14 cellular contexts compared by ENCODE assay signal in the genomic region with DNA sequence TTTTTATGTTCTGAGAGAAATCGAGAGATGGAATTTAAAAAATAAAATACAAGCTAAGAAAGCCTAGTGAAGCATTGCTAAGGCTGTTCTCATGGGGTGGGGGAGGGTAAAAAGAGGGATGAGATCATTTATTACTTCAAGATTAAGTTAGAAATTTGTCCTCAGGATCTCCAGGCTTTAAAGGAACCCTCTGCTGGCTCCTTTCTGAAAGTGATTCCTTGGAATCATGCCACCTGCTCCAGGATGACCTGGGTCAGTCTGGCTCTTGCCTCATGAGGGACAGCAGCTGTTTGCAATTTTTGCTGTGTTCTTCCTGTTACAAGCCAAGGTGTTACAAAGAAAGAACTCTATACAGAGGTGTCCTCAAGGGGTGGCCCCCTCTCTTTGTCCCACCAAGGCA.
DNase-seq lines count a peak whose midpoint lies in the region; ATAC-seq and TF ChIP-seq lines count a peak whose summit lies in the region.
"Had no signal": no experiment of that assay in that cellular context is flagged by ENCODE, and none has a peak within 500 bp of the region (broad histone marks: within the 10 kb centered on the region; RNA-seq: fewer than 3 reads in every experiment).

No MANE protein-coding gene starts in this region.

- intact Hi-C loops in body of pancreas (cut with DNase I), result no loop called here

- H4K20me1 ChIP-seq in hepatocyte (ENCODE audit: insufficient read depth, poor library complexity, severe bottlenecking), result no peaks in the 10 kb centered on the region

- H3K9me3 ChIP-seq in body of pancreas (no peaks in the 10 kb centered on the region), hepatocyte (ENCODE audit: low read depth) (no peaks in the 10 kb centered on the region)

- DNase-seq in DMS 273 (lab: John Stamatoyannopoulos, UW; ENCODE audit: unreplicated experiment) (peak; percentile 19), DMS 273 treated with DMSO at 0.1 percent for 48 hours (lab: John Stamatoyannopoulos, UW) (no peak), body of pancreas (peak in 3 of 4 donors; percentile 10 to 28 (median 24)), hepatocyte (ENCODE audit: low spot score) (peak; percentile 34), ureter (ENCODE audit: low spot score) (peak; percentile 50), COR-L47 (lab: John Stamatoyannopoulos, UW) (no peak)
- DNase-seq: effector CD4-positive, alpha-beta T cell; natural killer cell; NCI-H2029 treated with DMSO at 0.1 percent for 48 hours; stimulated activated CD8-positive, alpha-beta memory T cell treated with anti-CD3 and anti-CD28 coated beads, Interleukin-4, amount 100 ng/mL, for 48 hours; T-helper 9 cell had no signal

- H3K27ac ChIP-seq in body of pancreas (no peak overlapping the region), hepatocyte (no peak overlapping the region)
- H3K27ac ChIP-seq: 22Rv1 had no signal

- H3K4me1 ChIP-seq in body of pancreas, result no peaks in the 10 kb centered on the region
- no peaks in the 10 kb centered on the region for H3K4me1 ChIP-seq in hepatocyte (ENCODE audit: insufficient read depth)

- H3K27me3 ChIP-seq in body of pancreas (no peaks in the 10 kb centered on the region), hepatocyte (no peaks in the 10 kb centered on the region)

- WGBS in body of pancreas, 2 donors, result 73 to 100% methylated on average over 1 of the region's 1 CpG
- WGBS in hepatocyte (ENCODE audit: low lambda C conversion rate, missing lambda C conversion rate), result 100% methylated on average over 1 of the region's 1 CpG

- H3K4me2 ChIP-seq in hepatocyte, result no peak overlapping the region

- TF ChIP-seq CTCF in body of pancreas (IDR thresholded peaks at IDR 0.05) (no peak), hepatocyte (IDR thresholded peaks at IDR 0.05; ENCODE audit: poor library complexity) (no peak)

- no peak overlapping the region for H2AFZ ChIP-seq in hepatocyte

- H3K9me2 ChIP-seq in hepatocyte (replicated peaks; ENCODE audit: insufficient read depth), result no peaks in the 10 kb centered on the region

- H3K4me3 ChIP-seq in body of pancreas (no peak overlapping the region), hepatocyte (no peak overlapping the region)

- TF ChIP-seq POLR2A in body of pancreas (IDR thresholded peaks at IDR 0.05), result no peak

- ATAC-seq in body of pancreas, result no peak
- no peak for ATAC-seq in HG03520 (IDR thresholded peaks at IDR 0.05; ENCODE audit: unreplicated experiment)
- no peak for ATAC-seq in HG03342 (IDR thresholded peaks at IDR 0.05; ENCODE audit: unreplicated experiment)
- ATAC-seq: natural killer cell had no signal

- no peaks in the 10 kb centered on the region for H3K79me2 ChIP-seq in hepatocyte

- H3K36me3 ChIP-seq in body of pancreas (replicated peaks in 1 of 2; ENCODE audit: insufficient read depth in 1 of 2, low read depth in 2 of 2) (no peaks in the 10 kb centered on the region), hepatocyte (replicated peaks; ENCODE audit: insufficient read depth, low read depth) (no peaks in the 10 kb centered on the region)

Comparison
In these comparisons a context has a peak if more than half of its experiments do, and no peak if none do; other contexts are left out.
1. DNase-seq: peak in DMS 273 (single experiment), body of pancreas (3 of 4), hepatocyte (single experiment) and ureter (single experiment); none in DMS 273 treated with DMSO at 0.1 percent for 48 hours (single experiment) and COR-L47 (single experiment).